In the genomic region with DNA sequence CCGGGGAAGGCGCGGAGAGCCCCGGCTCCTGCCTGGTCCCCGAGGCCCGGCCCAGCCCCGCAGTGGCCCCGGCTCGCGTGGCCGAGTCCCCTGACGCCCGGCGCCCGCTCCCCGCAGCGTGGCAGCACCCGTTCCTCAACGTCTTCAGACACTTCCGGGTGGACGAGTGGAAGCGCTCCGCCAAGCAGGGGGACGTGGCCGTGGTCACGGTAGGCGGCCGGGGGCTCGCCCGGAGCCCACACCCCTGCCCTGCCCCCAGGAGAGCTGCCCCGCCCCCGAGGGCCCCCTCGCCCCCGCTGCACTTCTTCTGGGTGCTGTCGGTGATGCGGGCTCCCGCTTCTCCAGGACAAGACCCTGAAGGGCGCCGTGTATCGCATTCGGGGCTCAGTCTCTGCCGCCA, we compare ENCODE assay signal across 8 cellular contexts. TPM values are rescaled to one million over a fixed set of nuclear protein-coding genes. Genes with fewer than 3 reads are reported as not detected.
DNase-seq lines count a peak whose midpoint lies in the region; ATAC-seq and TF ChIP-seq lines count a peak whose summit lies in the region.

No MANE protein-coding gene starts in this region.

- peak overlapping the region in 3 of 4 experiments; percentile 58 to 74 (median 70) for H3K4me3 ChIP-seq in fibroblast of lung (replicated peaks in 1 of 4; ENCODE audit: control extremely low read depth in 1 of 4, insufficient read depth in 1 of 4, low read depth in 3 of 4, low read length in 4 of 4)
- peak overlapping the region; percentile 80 for H3K4me3 ChIP-seq in rectal smooth muscle tissue (ENCODE audit: low read length)

- H3K9ac ChIP-seq in fibroblast of lung (ENCODE audit: insufficient read depth, low read length) = peak overlapping the region; percentile 83
- no peak overlapping the region for H3K9ac ChIP-seq in rectal smooth muscle tissue (ENCODE audit: low read length)

- H2AFZ ChIP-seq in fibroblast of lung (ENCODE audit: low read length) = no peak overlapping the region

- H3K79me2 ChIP-seq in fibroblast of lung (ENCODE audit: control insufficient read depth, insufficient read depth, low read length) = peaks cover 6% of the 10 kb centered on the region

- peaks cover 6% of the 10 kb centered on the region for H3K36me3 ChIP-seq in fibroblast of lung (ENCODE audit: control insufficient read depth, insufficient read depth, low read length)
- H3K36me3 ChIP-seq in rectal smooth muscle tissue (ENCODE audit: control insufficient read depth, insufficient read depth, low read length) = no peaks in the 10 kb centered on the region

- peak overlapping the region; percentile 79 for H3K4me2 ChIP-seq in fibroblast of lung (ENCODE audit: extremely low read depth, insufficient read depth, low read length)

- TF ChIP-seq CTCF in fibroblast of lung (conservative IDR thresholded peaks at IDR 0.05 in 1 of 2, IDR thresholded peaks at IDR 0.05 in 1 of 2; ENCODE audit: low read depth in 1 of 2, low read length in 2 of 2) = no peak
- TF ChIP-seq CTCF in GM10266 (IDR thresholded peaks at IDR 0.05; ENCODE audit: control insufficient read depth, insufficient read depth, low read depth, missing control alignments) = no peak

- DNase-seq in GM03348 (ENCODE audit: low spot score) = peak; percentile 57
- no peak for DNase-seq in fibroblast of lung (ENCODE audit: low read depth in 2 of 2)
- DNase-seq in NCI-H446 (lab: John Stamatoyannopoulos, UW) = no peak
- DNase-seq in GM10266 (ENCODE audit: extremely low spot score) = no peak

- H3K27ac ChIP-seq in fibroblast of lung (ENCODE audit: insufficient read depth, low read length) = peak overlapping the region; percentile 88
- H3K27ac ChIP-seq in rectal smooth muscle tissue (ENCODE audit: low read depth, low read length) = no peak overlapping the region

- H3K27me3 ChIP-seq in fibroblast of lung (ENCODE audit: control insufficient read depth, insufficient read depth, low read length) (no peaks in the 10 kb centered on the region), rectal smooth muscle tissue (ENCODE audit: control insufficient read depth, insufficient read depth, low read length) (no peaks in the 10 kb centered on the region)

- no peaks in the 10 kb centered on the region for H3K9me3 ChIP-seq in fibroblast of lung (ENCODE audit: control insufficient read depth, insufficient read depth, low read depth, low read length)

- ATAC-seq in HG02571 (IDR thresholded peaks at IDR 0.05; ENCODE audit: unreplicated experiment) (peak; percentile 6), SK-N-SH treated with all-trans-retinoic acid at 6 μM for 48 hours (peak; percentile 6; the same call in 2 of the 3 replicates), HG03135 (IDR thresholded peaks at IDR 0.05; ENCODE audit: unreplicated experiment) (no peak)

- peaks cover 7% of the 10 kb centered on the region for H3K4me1 ChIP-seq in fibroblast of lung (ENCODE audit: control insufficient read depth, extremely low read depth, insufficient read depth, low read length)
- peaks cover 12% of the 10 kb centered on the region for H3K4me1 ChIP-seq in rectal smooth muscle tissue (ENCODE audit: control insufficient read depth, insufficient read depth, low read length)

- no peaks in the 10 kb centered on the region for H4K20me1 ChIP-seq in fibroblast of lung (ENCODE audit: control insufficient read depth, extremely low read depth, insufficient read depth, low read length)

TF ChIP-seq in SK-N-SH treated with all-trans-retinoic acid at 6 μM for 48 hours, 23 proteins besides CTCF, POLR2A, EP300 and RAD21:
- TF ChIP-seq PATZ1 (CRISPR knock-in tag; IDR thresholded peaks at IDR 0.05; ENCODE audit: borderline replicate concordance) = no peak
- no peak for TF ChIP-seq TCF4 (CRISPR knock-in tag; IDR thresholded peaks at IDR 0.05; ENCODE audit: borderline replicate concordance)
- TF ChIP-seq TSHZ2 (CRISPR knock-in tag; IDR thresholded peaks at IDR 0.05) = no peak
- TF ChIP-seq RARB (CRISPR knock-in tag; IDR thresholded peaks at IDR 0.05) = no peak
- no peak for TF ChIP-seq ZC3H10 (CRISPR knock-in tag; IDR thresholded peaks at IDR 0.05)
- no peak for TF ChIP-seq CSDC2 (CRISPR knock-in tag; IDR thresholded peaks at IDR 0.05)
- no peak for TF ChIP-seq SNAI2 (CRISPR knock-in tag; IDR thresholded peaks at IDR 0.05)
- TF ChIP-seq PPARA (CRISPR knock-in tag; IDR thresholded peaks at IDR 0.05; ENCODE audit: borderline replicate concordance) = no peak

RNA-seq across cellular contexts. Expression of gene WDR90, which starts 0.5 kb away (rescaled TPM):
- total RNA-seq in fibroblast of lung = 4.6 and 4.8 TPM in 2 replicates
- polyA plus RNA-seq in fibroblast of lung = 2.9 and 4.4 TPM in 2 replicates
- 8.1 and 9.7 TPM in 2 replicates for polyA plus RNA-seq in fibroblast of lung (2012)
- polyA minus RNA-seq in fibroblast of lung (ENCODE audit: low replicate concordance) = 3.3 and 8.7 TPM in 2 replicates

RNA-seq across cellular contexts. Expression of gene MCRIP2, which starts 8.0 kb away (rescaled TPM):
- 18.0 and 21.8 TPM in 2 replicates for total RNA-seq in fibroblast of lung
- polyA plus RNA-seq in fibroblast of lung = 2.8 and 3.4 TPM in 2 replicates
- 10.8 and 13.0 TPM in 2 replicates for polyA plus RNA-seq in fibroblast of lung (2012)
- 1.9 and 2.9 TPM in 2 replicates for polyA minus RNA-seq in fibroblast of lung (ENCODE audit: low replicate concordance)

RNA-seq across cellular contexts. Expression of gene METTL26, which starts 13.5 kb away (rescaled TPM):
- total RNA-seq in fibroblast of lung = 71.7 and 75.2 TPM in 2 replicates
- 39.2 and 49.7 TPM in 2 replicates for polyA plus RNA-seq in fibroblast of lung
- polyA plus RNA-seq in fibroblast of lung (2012) = 84.9 and 119 TPM in 2 replicates
- polyA minus RNA-seq in fibroblast of lung (ENCODE audit: low replicate concordance) = 47.6 and 53.0 TPM in 2 replicates

RNA-seq across cellular contexts. Expression of gene RHOT2, which starts 18.3 kb away (rescaled TPM):
- 27.7 and 29.6 TPM in 2 replicates for total RNA-seq in fibroblast of lung
- polyA plus RNA-seq in fibroblast of lung = 35.4 and 39.7 TPM in 2 replicates
- polyA plus RNA-seq in fibroblast of lung (2012) = 49.7 and 60.2 TPM in 2 replicates
- polyA minus RNA-seq in fibroblast of lung (ENCODE audit: low replicate concordance) = 36.3 and 40.9 TPM in 2 replicates

RNA-seq across cellular contexts. Expression of gene WFIKKN1, which starts 18.9 kb away (rescaled TPM):
- total RNA-seq in fibroblast of lung = under 0.01 and 0.17 TPM in 2 replicates
- polyA plus RNA-seq in fibroblast of lung = not detected in 2 replicates
- 0.07 TPM in 1 of 2 replicates, not detected in the other for polyA plus RNA-seq in fibroblast of lung (2012)
- not detected in 2 replicates for polyA minus RNA-seq in fibroblast of lung (ENCODE audit: low replicate concordance)
